ENCODE assay signal across 19 cellular contexts in the genomic region with DNA sequence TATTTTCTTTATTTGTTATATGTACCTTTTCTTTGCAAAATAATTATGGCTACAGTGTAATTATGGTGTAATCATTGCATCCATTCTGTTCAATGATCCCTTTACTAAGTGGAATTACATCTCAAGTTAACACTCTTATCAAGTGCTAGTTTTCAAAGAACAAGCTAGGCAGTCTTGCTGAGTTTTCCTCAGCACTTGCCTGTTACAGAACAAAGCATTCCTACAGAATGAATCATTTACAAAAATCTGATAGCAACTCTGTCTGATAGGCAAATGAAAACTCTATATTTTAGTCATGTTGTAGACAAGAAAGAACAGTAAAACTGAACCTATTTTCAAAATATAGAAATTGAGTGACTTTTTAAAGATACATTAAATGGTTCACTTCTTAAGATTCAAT.
"Had no signal": no experiment of that assay in that cellular context is flagged by ENCODE, and none has a peak within 500 bp of the region (broad histone marks: within the 10 kb centered on the region; RNA-seq: fewer than 3 reads in every experiment).

No MANE protein-coding gene starts in this region.

- H3K4me1 Mint-ChIP-seq: activated CD4-positive, alpha-beta memory T cell treated with anti-CD3 and anti-CD28 coated beads, Interleukin-2, amount 10 ng/mL, durations not matched to agents 7 days and 5 days; activated CD4-positive, alpha-beta T cell treated with anti-CD3 and anti-CD28 coated beads for 36 hours; activated naive CD8-positive, alpha-beta T cell treated with anti-CD3 and anti-CD28 coated beads for 36 hours; naive B cell; stimulated activated naive B cell treated with anti-CD40 and anti-IgM and Interleukin-4, amounts not matched to agents 10 μg/mL and 1 μg/mL and 100 μg/mL, for 72 hours had no signal

- H3K27ac ChIP-seq: gastroesophageal sphincter, transverse colon, VCaP had no signal

- H3K9me3 ChIP-seq: gastroesophageal sphincter, transverse colon had no signal

- DNase-seq: activated CD4-positive, alpha-beta memory T cell treated with anti-CD3 and anti-CD28 coated beads, Interleukin-2, amount 10 ng/mL, durations not matched to agents 7 days and 5 days; activated CD4-positive, alpha-beta T cell treated with anti-CD3 and anti-CD28 coated beads for 36 hours; activated gamma-delta T cell treated with Interleukin-2 at 50 U/mL for 16 hours; activated naive CD8-positive, alpha-beta T cell treated with anti-CD3 and anti-CD28 coated beads for 36 hours; activated T-cell treated with anti-CD3 and anti-CD28 coated beads, Interleukin-2, amount 50 U/mL, for 72 hours; anterior cingulate cortex; cortex of kidney; effector CD8-positive, alpha-beta T cell; left cardiac atrium; naive B cell; posterior cingulate gyrus; right cardiac atrium; stimulated activated CD4-positive, alpha-beta T cell treated with anti-CD3 and anti-CD28 coated beads, Interleukin-2, amount 100 ng/mL, for 24 hours; stimulated activated naive B cell treated with anti-CD40 and anti-IgM and Interleukin-4, amounts not matched to agents 10 μg/mL and 1 μg/mL and 100 μg/mL, for 72 hours; T-helper 1 cell; transverse colon had no signal

- H3K4me3 Mint-ChIP-seq: activated CD4-positive, alpha-beta memory T cell treated with anti-CD3 and anti-CD28 coated beads, Interleukin-2, amount 10 ng/mL, durations not matched to agents 7 days and 5 days; activated CD4-positive, alpha-beta T cell treated with anti-CD3 and anti-CD28 coated beads for 36 hours; activated naive CD8-positive, alpha-beta T cell treated with anti-CD3 and anti-CD28 coated beads for 36 hours; activated T-cell treated with anti-CD3 and anti-CD28 coated beads, Interleukin-2, amount 50 U/mL, for 72 hours; naive B cell; stimulated activated naive B cell treated with anti-CD40 and anti-IgM and Interleukin-4, amounts not matched to agents 10 μg/mL and 1 μg/mL and 100 μg/mL, for 72 hours had no signal

- H3K9me3 Mint-ChIP-seq: activated CD4-positive, alpha-beta memory T cell treated with anti-CD3 and anti-CD28 coated beads, Interleukin-2, amount 10 ng/mL, durations not matched to agents 7 days and 5 days; activated naive CD8-positive, alpha-beta T cell treated with anti-CD3 and anti-CD28 coated beads for 36 hours; stimulated activated naive B cell treated with anti-CD40 and anti-IgM and Interleukin-4, amounts not matched to agents 10 μg/mL and 1 μg/mL and 100 μg/mL, for 72 hours had no signal

- H3K27me3 ChIP-seq: gastroesophageal sphincter, transverse colon had no signal

- ATAC-seq: activated CD4-positive, alpha-beta T cell treated with anti-CD3 and anti-CD28 coated beads for 36 hours; activated T-cell treated with anti-CD3 and anti-CD28 coated beads, Interleukin-2, amount 50 U/mL, for 72 hours; gastroesophageal sphincter; left cardiac atrium; right cardiac atrium; stimulated activated naive B cell treated with anti-CD40 and anti-IgM and Interleukin-4, amounts not matched to agents 10 μg/mL and 1 μg/mL and 100 μg/mL, for 72 hours had no signal

- H3K36me3 Mint-ChIP-seq: activated naive CD8-positive, alpha-beta T cell treated with anti-CD3 and anti-CD28 coated beads for 36 hours; naive B cell; stimulated activated naive B cell treated with anti-CD40 and anti-IgM and Interleukin-4, amounts not matched to agents 10 μg/mL and 1 μg/mL and 100 μg/mL, for 72 hours had no signal

- H3K4me1 ChIP-seq: gastroesophageal sphincter, transverse colon had no signal

- H3K27me3 Mint-ChIP-seq: naive B cell had no signal

- H3K27ac Mint-ChIP-seq: activated CD4-positive, alpha-beta memory T cell treated with anti-CD3 and anti-CD28 coated beads, Interleukin-2, amount 10 ng/mL, durations not matched to agents 7 days and 5 days; activated CD4-positive, alpha-beta T cell treated with anti-CD3 and anti-CD28 coated beads for 36 hours; activated naive CD8-positive, alpha-beta T cell treated with anti-CD3 and anti-CD28 coated beads for 36 hours; activated T-cell treated with anti-CD3 and anti-CD28 coated beads, Interleukin-2, amount 50 U/mL, for 72 hours; naive B cell; stimulated activated naive B cell treated with anti-CD40 and anti-IgM and Interleukin-4, amounts not matched to agents 10 μg/mL and 1 μg/mL and 100 μg/mL, for 72 hours had no signal

- H3K4me3 ChIP-seq: gastroesophageal sphincter, lung, transverse colon had no signal

- H3K36me3 ChIP-seq: gastroesophageal sphincter, transverse colon had no signal
